8 cellular contexts compared by ENCODE assay signal in genomic region chr14:62599616-62600385, GRCh38.
"Had no signal": no experiment of that assay in that cellular context is flagged by ENCODE, and none has a peak within 500 bp of the region (broad histone marks: within the 10 kb centered on the region; RNA-seq: fewer than 3 reads in every experiment).

No MANE protein-coding gene starts in this region.

- H3K4me3 Mint-ChIP-seq: HFFc6 had no signal

- H3K27ac Mint-ChIP-seq: HFFc6 had no signal

- DNase-seq: GM23248, GOT3, H7, HFFc6, IMR-90, KG1 had no signal

- ATAC-seq: HCT116, K562 had no signal

- FAIRE-seq: K562 had no signal
